In the genomic region with DNA sequence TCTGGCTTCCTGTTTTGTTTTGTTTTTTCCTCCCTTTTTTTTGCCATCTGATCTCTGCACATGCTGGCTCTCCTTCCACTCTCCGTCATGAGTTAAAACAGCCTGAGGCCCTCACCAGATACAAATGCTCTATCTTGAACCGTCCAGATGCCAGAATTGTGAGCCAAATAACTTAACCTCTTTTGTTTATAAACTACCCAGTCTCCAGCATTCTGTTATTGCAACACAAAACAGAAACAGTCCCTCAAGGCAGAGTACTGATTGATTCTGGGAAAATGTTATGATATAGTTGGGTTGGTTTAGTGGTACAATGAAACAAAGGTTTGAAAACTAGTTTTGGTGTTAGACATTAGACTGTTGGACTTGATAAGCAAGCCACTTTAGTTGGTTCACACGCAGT, we compare ENCODE assay signal across 15 cellular contexts.
DNase-seq lines count a peak whose midpoint lies in the region; ATAC-seq and TF ChIP-seq lines count a peak whose summit lies in the region.
"Had no signal": no experiment of that assay in that cellular context is flagged by ENCODE, and none has a peak within 500 bp of the region (broad histone marks: within the 10 kb centered on the region; RNA-seq: fewer than 3 reads in every experiment).

No MANE protein-coding gene starts in this region.

- dilution Hi-C loops in mammary epithelial cell (cut with HindIII; ENCODE audit: low sequenced_read_pairs), result no loop called here

- intact Hi-C loops in mammary epithelial cell (cut with micrococcal nuclease) (no loop called here), heart right ventricle (cut with DNase I) (no loop called here)

- no peaks in the 10 kb centered on the region for H3K9me3 ChIP-seq in mammary epithelial cell (replicated peaks; ENCODE audit: insufficient read depth, low read length)
- peaks cover 0 to 5% (median 0%) of the 10 kb centered on the region in 11 donors for H3K9me3 ChIP-seq in heart right ventricle
- no peaks in the 10 kb centered on the region for H3K9me3 ChIP-seq in smooth muscle cell (replicated peaks; ENCODE audit: low read depth)

- H3K9ac ChIP-seq in mammary epithelial cell (ENCODE audit: insufficient read depth, low read length) (no peak overlapping the region), smooth muscle cell (ENCODE audit: low read depth) (no peak overlapping the region)
- H3K9ac ChIP-seq: GM23248 had no signal

- H3K27me3 ChIP-seq in mammary epithelial cell (ENCODE audit: insufficient read depth, low read length) (no peaks in the 10 kb centered on the region), heart right ventricle (no peaks in the 10 kb centered on the region), smooth muscle cell (ENCODE audit: low read depth) (no peaks in the 10 kb centered on the region)

- DNase-seq in NCI-H69 (lab: John Stamatoyannopoulos, UW) (peak; percentile 13), mammary epithelial cell (peak; percentile 57), heart right ventricle (peak in 1 of 2 donors; percentile 13), smooth muscle cell (lab: John Stamatoyannopoulos, UW; ENCODE audit: unreplicated experiment) (no peak), AG08396 (ENCODE audit: low spot score) (no peak)
- no peak for DNase-seq in activated T-cell treated with anti-CD3 and anti-CD28 coated beads, Interleukin-2, amount 50 U/mL, for 48 hours
- no peak for DNase-seq in activated CD4-positive, CD25-positive, alpha-beta regulatory T cell (lab: John Stamatoyannopoulos, UW)
- DNase-seq: activated CD4-positive, CD25-positive, alpha-beta regulatory T cell treated with anti-CD3 and anti-CD28 coated beads, Interleukin-2, amount 50 U/mL, for 72 hours; anterior cingulate cortex; GM23248; naive thymus-derived CD4-positive, alpha-beta T cell; NCI-H510A; SIG-M5 had no signal

- CTCF ChIA-PET in mammary epithelial cell (lab: Charles Lee; ENCODE audit: low non-redundant PET), result no interaction called here

- H3F3A ChIP-seq in smooth muscle cell (ENCODE audit: low read depth), result peaks cover 20% of the 10 kb centered on the region

- no peaks in the 10 kb centered on the region for H3K79me2 ChIP-seq in mammary epithelial cell (ENCODE audit: insufficient read depth, low read length)
- no peaks in the 10 kb centered on the region for H3K79me2 ChIP-seq in smooth muscle cell (ENCODE audit: low read depth)

- TF ChIP-seq CTCF in mammary epithelial cell (conservative IDR thresholded peaks at IDR 0.05 in 1 of 2, IDR thresholded peaks at IDR 0.05 in 1 of 2; ENCODE audit: extremely low read depth in 1 of 2, insufficient read depth in 1 of 2, low read depth in 1 of 2, low read length in 2 of 2) (no peak), heart right ventricle (IDR thresholded peaks at IDR 0.05) (no peak), smooth muscle cell (IDR thresholded peaks at IDR 0.05; ENCODE audit: borderline replicate concordance, insufficient read depth, poor library complexity, severe bottlenecking) (no peak)

- BruUV-seq in mammary epithelial cell (replicated peaks; lab: Mats Ljungman, UMichigan), result no TSS peak

- peak overlapping the region; percentile 65 for H2AFZ ChIP-seq in mammary epithelial cell (ENCODE audit: low read depth, low read length)
- H2AFZ ChIP-seq in smooth muscle cell (ENCODE audit: low read depth), result peak overlapping the region; percentile 93
- H2AFZ ChIP-seq: GM23248 had no signal

- H3K4me3 ChIP-seq in mammary epithelial cell (replicated peaks in 1 of 3; ENCODE audit: insufficient read depth in 1 of 3, low read depth in 2 of 3, low read length in 3 of 3) (no peak overlapping the region), heart right ventricle (no peak overlapping the region), smooth muscle cell (no peak overlapping the region)
- H3K4me3 ChIP-seq: GM23248, skin epidermis had no signal

- H3K36me3 ChIP-seq in mammary epithelial cell (ENCODE audit: insufficient read depth, low read length) (no peaks in the 10 kb centered on the region), heart right ventricle (no peaks in the 10 kb centered on the region), smooth muscle cell (ENCODE audit: low read depth) (no peaks in the 10 kb centered on the region)

- ATAC-seq in heart right ventricle, result peak in 7 of 8 donors; percentile 70 to 94 (median 85)
- ATAC-seq: naive thymus-derived CD4-positive, alpha-beta T cell had no signal

- in situ Hi-C loops in mammary epithelial cell (cut with MboI; ENCODE audit: low sequenced_read_pairs in 2 of 2), result no loop called here

- H3K4me2 ChIP-seq in mammary epithelial cell (ENCODE audit: insufficient read depth, low read depth, low read length), result no peak overlapping the region
- H3K4me2 ChIP-seq in smooth muscle cell, result peak overlapping the region; percentile 49

- no peaks in the 10 kb centered on the region for H4K20me1 ChIP-seq in mammary epithelial cell (ENCODE audit: insufficient read depth, low read length)
- no peaks in the 10 kb centered on the region for H4K20me1 ChIP-seq in smooth muscle cell (ENCODE audit: low read depth)

- H3K4me1 ChIP-seq in mammary epithelial cell (ENCODE audit: insufficient read depth, low read length), result peaks cover 6% of the 10 kb centered on the region
- peaks cover 0 to 12% (median 0%) of the 10 kb centered on the region in 9 donors for H3K4me1 ChIP-seq in heart right ventricle
- H3K4me1 ChIP-seq in smooth muscle cell (ENCODE audit: low read depth), result peaks cover 3% of the 10 kb centered on the region

- H3K27ac ChIP-seq in mammary epithelial cell (ENCODE audit: insufficient read depth, low read depth, low read length) (no peak overlapping the region), heart right ventricle (peak overlapping the region in 4 of 10 donors; percentile 20 to 50 (median 31)), smooth muscle cell (ENCODE audit: low read depth) (peak overlapping the region; percentile 34)
- H3K27ac ChIP-seq: epithelial cell of prostate, GM23248, skin epidermis had no signal

- WGBS in mammary epithelial cell (ENCODE audit: low coverage, missing lambda C conversion rate), result 19% methylated on average over 3 of the region's 3 CpGs
- WGBS in heart right ventricle, 2 donors, result 11 to 16% methylated on average over 3 of the region's 3 CpGs
- WGBS in smooth muscle cell (ENCODE audit: low lambda C conversion rate), result 5% methylated on average over 3 of the region's 3 CpGs

Comparison
In these comparisons a context has a peak if more than half of its experiments do, and no peak if none do; other contexts are left out.
1. DNase-seq: peak in NCI-H69 (single experiment) and mammary epithelial cell (single experiment); none in smooth muscle cell (single experiment), activated T-cell treated with anti-CD3 and anti-CD28 coated beads, Interleukin-2, amount 50 U/mL, for 48 hours (0 of 2), activated CD4-positive, CD25-positive, alpha-beta regulatory T cell (0 of 4) and AG08396 (single experiment).